ENCODE assay signal across 10 cellular contexts in genomic region chr11:112734207-112734606, GRCh38.
DNase-seq lines count a peak whose midpoint lies in the region; ATAC-seq and TF ChIP-seq lines count a peak whose summit lies in the region.
"Had no signal": no experiment of that assay in that cellular context is flagged by ENCODE, and none has a peak within 500 bp of the region (broad histone marks: within the 10 kb centered on the region; RNA-seq: fewer than 3 reads in every experiment).

No MANE protein-coding gene starts in this region.

- H3K9me3 ChIP-seq in Caco-2 = no peaks in the 10 kb centered on the region
- no peaks in the 10 kb centered on the region for H3K9me3 ChIP-seq in ascending aorta

- no peak overlapping the region for H3K4me3 ChIP-seq in Caco-2 (ENCODE audit: low read depth, low read length)
- no peak overlapping the region for H3K4me3 ChIP-seq in ascending aorta
- H3K4me3 ChIP-seq: skin epidermis had no signal

- H3K4me3 Mint-ChIP-seq in Caco-2 (ENCODE audit: unreplicated experiment) = no peak overlapping the region

- ATAC-seq in HG02642 (IDR thresholded peaks at IDR 0.05; ENCODE audit: poor library complexity, unreplicated experiment) = no peak

- TF ChIP-seq CTCF in Caco-2 (IDR thresholded peaks at IDR 0.05; ENCODE audit: insufficient read depth in 1 of 2, low read depth in 1 of 2, low read length in 1 of 2, severe bottlenecking in 1 of 2, unreplicated experiment in 1 of 2) = no peak
- no peak for TF ChIP-seq CTCF in ascending aorta (IDR thresholded peaks at IDR 0.05)

- TF ChIP-seq RAD21 in Ishikawa (IDR thresholded peaks at IDR 0.05; ENCODE audit: low read depth) = no peak

- CTCF ChIA-PET in Caco-2 (lab: Charles Lee) = no interaction called here

- peaks cover 4% of the 10 kb centered on the region; the same call in 1 of the 2 replicates for H3K27me3 ChIP-seq in Caco-2 (replicated peaks; ENCODE audit: control insufficient read depth, insufficient read depth, low read length)
- H3K27me3 ChIP-seq in ascending aorta = no peaks in the 10 kb centered on the region

- H3K27me3 Mint-ChIP-seq in Caco-2 (ENCODE audit: insufficient read depth, unreplicated experiment) = peaks cover 20% of the 10 kb centered on the region

- POLR2A ChIA-PET in Caco-2 (lab: Charles Lee) = no interaction called here

- no peaks in the 10 kb centered on the region for H3K4me1 ChIP-seq in Caco-2
- no peaks in the 10 kb centered on the region for H3K4me1 ChIP-seq in ascending aorta

- intact Hi-C loops in Caco-2 (cut with micrococcal nuclease; ENCODE audit: unreplicated experiment) (no loop called here), ascending aorta (cut with DNase I) (no loop called here)

- H3K4me1 Mint-ChIP-seq in Caco-2 (ENCODE audit: low read depth, unreplicated experiment) = no peaks in the 10 kb centered on the region

- H3K27ac Mint-ChIP-seq in Caco-2 (ENCODE audit: unreplicated experiment) = no peak overlapping the region

- H3K36me3 ChIP-seq in Caco-2 (ENCODE audit: control insufficient read depth, insufficient read depth, low read length) (no peaks in the 10 kb centered on the region), ascending aorta (no peaks in the 10 kb centered on the region)

- no peaks in the 10 kb centered on the region for H3K9me3 Mint-ChIP-seq in Caco-2 (ENCODE audit: unreplicated experiment)

- no peak overlapping the region for H3K27ac ChIP-seq in ascending aorta
- H3K27ac ChIP-seq: skin epidermis had no signal

- no TSS peak for BruUV-seq in Caco-2 (replicated peaks; lab: Mats Ljungman, UMichigan)

- DNase-seq in Caco-2 (peak; percentile 67 to 70), astrocyte of the hippocampus (ENCODE audit: low read depth, low spot score) (peak; percentile 82), kidney glomerular epithelial cell (lab: John Stamatoyannopoulos, UW) (peak; percentile 18), T-helper 1 cell (no peak), NCI-H69 (lab: John Stamatoyannopoulos, UW) (no peak), ascending aorta (ENCODE audit: low spot score in 2 of 2) (no peak)
- DNase-seq: activated CD4-positive, alpha-beta T cell treated with anti-CD3 and anti-CD28 coated beads for 1 hour had no signal

- no peak for TF ChIP-seq EP300 in Ishikawa (IDR thresholded peaks at IDR 0.05; ENCODE audit: borderline replicate concordance)

- H3K36me3 Mint-ChIP-seq in Caco-2 (ENCODE audit: insufficient read depth, unreplicated experiment) = no peaks in the 10 kb centered on the region

TF ChIP-seq in Ishikawa, 13 proteins besides CTCF, POLR2A, EP300 and RAD21:
- TF ChIP-seq, protein P1, sequence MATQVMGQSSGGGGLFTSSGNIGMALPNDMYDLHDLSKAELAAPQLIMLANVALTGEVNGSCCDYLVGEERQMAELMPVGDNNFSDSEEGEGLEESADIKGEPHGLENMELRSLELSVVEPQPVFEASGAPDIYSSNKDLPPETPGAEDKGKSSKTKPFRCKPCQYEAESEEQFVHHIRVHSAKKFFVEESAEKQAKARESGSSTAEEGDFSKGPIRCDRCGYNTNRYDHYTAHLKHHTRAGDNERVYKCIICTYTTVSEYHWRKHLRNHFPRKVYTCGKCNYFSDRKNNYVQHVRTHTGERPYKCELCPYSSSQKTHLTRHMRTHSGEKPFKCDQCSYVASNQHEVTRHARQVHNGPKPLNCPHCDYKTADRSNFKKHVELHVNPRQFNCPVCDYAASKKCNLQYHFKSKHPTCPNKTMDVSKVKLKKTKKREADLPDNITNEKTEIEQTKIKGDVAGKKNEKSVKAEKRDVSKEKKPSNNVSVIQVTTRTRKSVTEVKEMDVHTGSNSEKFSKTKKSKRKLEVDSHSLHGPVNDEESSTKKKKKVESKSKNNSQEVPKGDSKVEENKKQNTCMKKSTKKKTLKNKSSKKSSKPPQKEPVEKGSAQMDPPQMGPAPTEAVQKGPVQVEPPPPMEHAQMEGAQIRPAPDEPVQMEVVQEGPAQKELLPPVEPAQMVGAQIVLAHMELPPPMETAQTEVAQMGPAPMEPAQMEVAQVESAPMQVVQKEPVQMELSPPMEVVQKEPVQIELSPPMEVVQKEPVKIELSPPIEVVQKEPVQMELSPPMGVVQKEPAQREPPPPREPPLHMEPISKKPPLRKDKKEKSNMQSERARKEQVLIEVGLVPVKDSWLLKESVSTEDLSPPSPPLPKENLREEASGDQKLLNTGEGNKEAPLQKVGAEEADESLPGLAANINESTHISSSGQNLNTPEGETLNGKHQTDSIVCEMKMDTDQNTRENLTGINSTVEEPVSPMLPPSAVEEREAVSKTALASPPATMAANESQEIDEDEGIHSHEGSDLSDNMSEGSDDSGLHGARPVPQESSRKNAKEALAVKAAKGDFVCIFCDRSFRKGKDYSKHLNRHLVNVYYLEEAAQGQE (IDR thresholded peaks at IDR 0.05; ENCODE audit: low read depth) = peak; percentile 84
- no peak for TF ChIP-seq TCF12 (IDR thresholded peaks at IDR 0.05; ENCODE audit: low read depth)

Comparison
In these comparisons a context has a peak if more than half of its experiments do, and no peak if none do; other contexts are left out.
1. DNase-seq: peak in Caco-2 (2 of 2), astrocyte of the hippocampus (single experiment) and kidney glomerular epithelial cell (single experiment); none in T-helper 1 cell (0 of 5), NCI-H69 (single experiment) and ascending aorta (0 of 2).